Comparison of ENCODE assay signal across 19 cellular contexts in the genomic region with DNA sequence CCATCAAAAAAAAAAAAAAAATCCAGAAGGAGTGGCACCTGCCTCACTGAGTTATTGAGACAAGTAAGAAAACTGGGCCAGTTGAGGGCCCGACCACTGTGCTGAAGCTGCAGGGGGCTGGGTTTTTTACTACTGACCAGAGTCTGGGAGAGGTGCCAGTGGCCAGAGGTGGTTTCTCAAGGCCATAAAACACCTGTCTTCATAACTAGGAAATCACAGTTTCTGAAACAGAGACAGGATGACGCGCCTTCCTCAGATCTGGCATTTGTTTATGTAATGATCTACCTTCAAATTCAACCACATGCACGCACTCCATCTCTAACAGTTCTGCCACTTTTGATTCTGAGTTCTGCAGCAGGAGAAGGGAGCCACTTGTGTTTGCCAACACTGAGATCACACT. TPM values are rescaled to one million over a fixed set of nuclear protein-coding genes. Genes with fewer than 3 reads are reported as not detected.
DNase-seq lines count a peak whose midpoint lies in the region; ATAC-seq, FAIRE-seq and TF ChIP-seq lines count a peak whose summit lies in the region.
"Had no signal": no experiment of that assay in that cellular context is flagged by ENCODE, and none has a peak within 500 bp of the region (broad histone marks: within the 10 kb centered on the region; RNA-seq: fewer than 3 reads in every experiment).

No MANE protein-coding gene starts in this region.

- SMC1A ChIA-PET in GM12878 (lab: Charles Lee; ENCODE audit: uncharacterized antibody, unreplicated experiment) = no interaction called here

- no peak overlapping the region for H3K9ac ChIP-seq in GM12878 (ENCODE audit: control insufficient read depth, insufficient read depth, low read length)
- H3K9ac ChIP-seq in GM23248 = no peak overlapping the region

- H3K36me3 ChIP-seq in GM12878 (ENCODE audit: control insufficient read depth in 2 of 2, insufficient read depth in 2 of 2, low read length in 1 of 2) = no peaks in the 10 kb centered on the region
- no peaks in the 10 kb centered on the region for H3K36me3 ChIP-seq in GM23248 (ENCODE audit: low read depth)
- H3K36me3 ChIP-seq: SJSA1 had no signal

- WGBS in GM12878 (ENCODE audit: insufficient coverage, insufficient replicate concordance, low lambda C conversion rate, missing lambda C conversion rate) = 62% methylated on average over 4 of the region's 4 CpGs
- WGBS in GM23248 (ENCODE audit: low coverage in 1 of 2, low lambda C conversion rate in 2 of 2, missing lambda C conversion rate in 2 of 2), 2 experiments = 76 to 85% methylated on average over 4 of the region's 4 CpGs

- no peak for FAIRE-seq in GM12878 (lab: Jason Lieb, UNC)
- FAIRE-seq: H54 had no signal

- no peaks in the 10 kb centered on the region for H3K4me1 ChIP-seq in GM12878 (ENCODE audit: control insufficient read depth, insufficient read depth, low read length)
- H3K4me1 ChIP-seq in GM23248 (ENCODE audit: insufficient read depth) = no peaks in the 10 kb centered on the region
- H3K4me1 ChIP-seq: Caco-2, SJSA1 had no signal

- H3K4me2 ChIP-seq in GM12878 (ENCODE audit: control insufficient read depth, insufficient read depth) (no peak overlapping the region), GM23248 (ENCODE audit: unreplicated experiment) (no peak overlapping the region)

- POLR2A ChIA-PET in GM12878 (lab: Charles Lee) = no interaction called here

- intact Hi-C loops in GM12878 (cut with micrococcal nuclease; ENCODE audit: unreplicated experiment) = no loop called here

- TF ChIP-seq CTCF in GM12878 (IDR thresholded peaks at IDR 0.05 in 2 of 3, conservative IDR thresholded peaks at IDR 0.05 in 1 of 3; ENCODE audit: control insufficient read depth in 2 of 3, extremely low read depth in 1 of 3, insufficient read depth in 1 of 3, low read depth in 3 of 3, low read length in 3 of 3) = no peak

- H4K20me1 ChIP-seq in GM12878 (ENCODE audit: control insufficient read depth, insufficient read depth) (no peaks in the 10 kb centered on the region), GM23248 (ENCODE audit: insufficient read depth) (no peaks in the 10 kb centered on the region)

- no peaks in the 10 kb centered on the region for H3K9me2 ChIP-seq in GM23248 (ENCODE audit: insufficient read depth)

- in situ Hi-C loops in GM12878 (cut with MboI) (no loop called here), GM23248 (cut with MboI) (no loop called here)

- no peak overlapping the region for H3K27ac ChIP-seq in GM12878 (ENCODE audit: control insufficient read depth, insufficient read depth)
- no peak overlapping the region for H3K27ac ChIP-seq in GM23248
- H3K27ac ChIP-seq: SJSA1 had no signal

- no TSS peak for BruUV-seq in GM12878 (replicated peaks; lab: Mats Ljungman, UMichigan)

- H3F3A ChIP-seq in GM23248 (ENCODE audit: insufficient read depth) = no peaks in the 10 kb centered on the region

- H3K4me3 ChIP-seq in GM12878 (no peak overlapping the region), GM23248 (no peak overlapping the region)
- H3K4me3 ChIP-seq: SJSA1 had no signal

- TF ChIP-seq POLR2A in GM12878 (IDR thresholded peaks at IDR 0.05; ENCODE audit: low read depth, low read length) = no peak

- peak; percentile 47 for DNase-seq in DMS79 treated with DMSO at 0.1 percent for 48 hours (lab: John Stamatoyannopoulos, UW)
- peak; percentile 67 for DNase-seq in NCI-H2029 treated with DMSO at 0.1 percent for 48 hours (lab: John Stamatoyannopoulos, UW)
- peak; percentile 3 for DNase-seq in GM12878 (ENCODE audit: low read depth, low spot score)
- DNase-seq in GM23248 = no peak
- no peak for DNase-seq in activated naive CD4-positive, alpha-beta T cell treated with Interleukin-2 at 50 U/mL for 16 hours
- no peak for DNase-seq in NCI-H2171 (lab: John Stamatoyannopoulos, UW)
- DNase-seq in mesenteric fat pad (ENCODE audit: low spot score) = no peak
- DNase-seq: AML-193, Caco-2, DMS53, GDM1, NCI-H1092 treated with DMSO at 0.1 percent for 48 hours, NCI-H1694, SW 1271 had no signal

- H3K27me3 ChIP-seq in GM12878 (replicated peaks in 1 of 2; ENCODE audit: control insufficient read depth in 2 of 2, insufficient read depth in 2 of 2, low read length in 1 of 2) (no peaks in the 10 kb centered on the region), GM23248 (replicated peaks; ENCODE audit: insufficient read depth) (peaks cover 3% of the 10 kb centered on the region; the same call in 1 of the 2 replicates)
- H3K27me3 ChIP-seq: SJSA1 had no signal

- H3K9me3 ChIP-seq in GM12878 (replicated peaks; ENCODE audit: control insufficient read depth, insufficient read depth, low read length) (no peaks in the 10 kb centered on the region), GM23248 (ENCODE audit: low read depth) (no peaks in the 10 kb centered on the region)
- H3K9me3 ChIP-seq: Caco-2, SJSA1 had no signal

- H3K79me2 ChIP-seq in GM12878 (ENCODE audit: control insufficient read depth, insufficient read depth, low read length) = no peaks in the 10 kb centered on the region
- no peaks in the 10 kb centered on the region for H3K79me2 ChIP-seq in GM23248 (ENCODE audit: insufficient read depth)

- RAD21 ChIA-PET in GM12878 (lab: Charles Lee; ENCODE audit: unreplicated experiment) = no interaction called here

- TF ChIP-seq EP300 in GM12878 (IDR thresholded peaks at IDR 0.05; ENCODE audit: borderline replicate concordance in 1 of 2, control insufficient read depth in 1 of 2, low read depth in 2 of 2, low read length in 2 of 2) = no peak

- no peak overlapping the region for H2AFZ ChIP-seq in GM12878 (ENCODE audit: control insufficient read depth, low read depth, low read length)
- H2AFZ ChIP-seq in GM23248 = no peak overlapping the region

- TF ChIP-seq RAD21 in GM12878 (IDR thresholded peaks at IDR 0.05; ENCODE audit: insufficient read depth, low read depth, low read length) = no peak

- ATAC-seq in HG02678 (IDR thresholded peaks at IDR 0.05; ENCODE audit: unreplicated experiment) (peak; percentile 79), GM12878 (peak; percentile 55)

- CTCF ChIA-PET in GM12878 (lab: Yijun Ruan, JAX) = no interaction called here

TF ChIP-seq in GM12878, 131 proteins besides CTCF, POLR2A, EP300 and RAD21:
- TF ChIP-seq, protein P1, sequence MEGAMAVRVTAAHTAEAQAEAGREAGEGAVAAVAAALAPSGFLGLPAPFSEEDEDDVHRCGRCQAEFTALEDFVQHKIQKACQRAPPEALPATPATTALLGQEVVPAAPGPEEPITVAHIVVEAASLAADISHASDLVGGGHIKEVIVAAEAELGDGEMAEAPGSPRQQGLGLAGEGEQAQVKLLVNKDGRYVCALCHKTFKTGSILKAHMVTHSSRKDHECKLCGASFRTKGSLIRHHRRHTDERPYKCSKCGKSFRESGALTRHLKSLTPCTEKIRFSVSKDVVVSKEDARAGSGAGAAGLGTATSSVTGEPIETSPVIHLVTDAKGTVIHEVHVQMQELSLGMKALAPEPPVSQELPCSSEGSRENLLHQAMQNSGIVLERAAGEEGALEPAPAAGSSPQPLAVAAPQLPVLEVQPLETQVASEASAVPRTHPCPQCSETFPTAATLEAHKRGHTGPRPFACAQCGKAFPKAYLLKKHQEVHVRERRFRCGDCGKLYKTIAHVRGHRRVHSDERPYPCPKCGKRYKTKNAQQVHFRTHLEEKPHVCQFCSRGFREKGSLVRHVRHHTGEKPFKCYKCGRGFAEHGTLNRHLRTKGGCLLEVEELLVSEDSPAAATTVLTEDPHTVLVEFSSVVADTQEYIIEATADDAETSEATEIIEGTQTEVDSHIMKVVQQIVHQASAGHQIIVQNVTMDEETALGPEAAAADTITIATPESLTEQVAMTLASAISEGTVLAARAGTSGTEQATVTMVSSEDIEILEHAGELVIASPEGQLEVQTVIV (IDR thresholded peaks at IDR 0.05; ENCODE audit: borderline replicate concordance, partially characterized antibody) = no peak
- TF ChIP-seq KLF5 (IDR thresholded peaks at IDR 0.05; ENCODE audit: partially characterized antibody) = no peak
TF ChIP-seq in GM12878: peak in this region for 0.

RNA-seq across cellular contexts. Expression of a gene that starts 12.7 kb away (rescaled TPM):
- total RNA-seq in GM12878 (2013; cell fraction: nucleolus; rRNA removed) = 0.78 and 0.84 TPM in 2 replicates
- total RNA-seq in GM12878 (2014; rRNA removed) = under 0.01 and 0.11 TPM in 2 replicates
- not detected in 2 replicates for total RNA-seq in GM12878 (2014; rRNA removed; fragmentation: Illumina TruSeq; extraction: Trizol)
- 0.05 TPM in 1 of 2 replicates, not detected in the other for total RNA-seq in GM12878 (2021)
- polyA plus RNA-seq in GM12878 (2011; ENCODE audit: low read depth) = 0.37 TPM
- 0.19 and 0.27 TPM in 2 replicates for polyA plus RNA-seq in GM12878 (2011; rRNA removed)
- polyA plus RNA-seq in GM12878 (2011; cell fraction: cytosol; rRNA removed) = 0.15 and 0.21 TPM in 2 replicates
- polyA plus RNA-seq in GM12878 (2011; cell fraction: nucleus; rRNA removed) = 0.67 and 1.3 TPM in 2 replicates
- polyA plus RNA-seq in GM12878 (2012) = 0.45 and 1.1 TPM in 2 replicates
- 0.06 TPM in 1 of 2 replicates, not detected in the other for polyA plus RNA-seq in GM12878 (2014; fragmentation: Illumina TruSeq; extraction: Trizol)
- polyA plus RNA-seq in GM12878 (2014; fragmentation: Nextera tagmentation; extraction: Ambion mirVana) = not detected
- polyA plus RNA-seq in GM12878 (2014; rRNA removed) = 0.03 and 0.15 TPM in 2 replicates
- not detected for polyA plus RNA-seq in GM12878 (2016; fragmentation: Nextera tagmentation; extraction: Ambion mirVana)
- polyA minus RNA-seq in GM12878 (2011; rRNA and poly(A)+ RNA removed) = 0.22 and 0.36 TPM in 2 replicates
- not detected in 2 replicates for polyA minus RNA-seq in GM12878 (2011; cell fraction: cytosol; rRNA and poly(A)+ RNA removed)
- 0.10 and 0.36 TPM in 2 replicates for polyA minus RNA-seq in GM12878 (2011; cell fraction: nucleus; rRNA and poly(A)+ RNA removed)
- total RNA-seq in GM23248 (2014; rRNA removed; shearing (Covaris generic)) = 0.76 and 1.9 TPM in 2 replicates
- 0.51 and 0.70 TPM in 2 replicates for polyA plus RNA-seq in GM23248 (2016; fragmentation: Nextera tagmentation; extraction: Ambion mirVana)
- 1.4 TPM for total RNA-seq in mesenteric fat pad
- total RNA-seq: Caco-2, HT-29, OCI-LY7 had no signal

Comparison
In these comparisons a context has a peak if more than half of its experiments do, and no peak if none do; other contexts are left out.
1. DNase-seq: peak in DMS79 treated with DMSO at 0.1 percent for 48 hours (single experiment), NCI-H2029 treated with DMSO at 0.1 percent for 48 hours (single experiment) and GM12878 (single experiment); none in GM23248 (single experiment), activated naive CD4-positive, alpha-beta T cell treated with Interleukin-2 at 50 U/mL for 16 hours (single experiment), NCI-H2171 (single experiment) and mesenteric fat pad (single experiment).